8 cellular contexts compared by ENCODE assay signal in genomic region chr4:98261291-98262271, GRCh38. TPM values are rescaled to one million over a fixed set of nuclear protein-coding genes. Genes with fewer than 3 reads are reported as not detected.
A peak's percentile ranks its signal among the peaks of the same experiment; 100 is the strongest.
DNase-seq lines count a peak whose midpoint lies in the region; ATAC-seq and TF ChIP-seq lines count a peak whose summit lies in the region.

Gene RAP1GDS1 (plus strand): TSS chr4:98261384. CDS start chr4:98261566, 182 bp downstream.

- TF ChIP-seq CTCF in heart left ventricle (IDR thresholded peaks at IDR 0.05): no peak

- peak within 1 kb of the TSS; percentile 83 for H3K4me3 ChIP-seq in HUES6 (ENCODE audit: low read depth, low read length)
- H3K4me3 ChIP-seq in SJCRH30: peak within 1 kb of the TSS; percentile 84
- H3K4me3 ChIP-seq in heart left ventricle: peak within 1 kb of the TSS; percentile 68 to 99 (median 85)
- peak within 1 kb of the TSS; percentile 97 for H3K4me3 ChIP-seq in urinary bladder (ENCODE audit: low read depth, low read length)

- H3K36me3 ChIP-seq in HUES6 (ENCODE audit: control insufficient read depth, insufficient read depth, low read length) (no peaks in the 10 kb centered on the region), SJCRH30 (no peaks in the 10 kb centered on the region), heart left ventricle (no peaks in the 10 kb centered on the region), urinary bladder (ENCODE audit: insufficient read depth) (no peaks in the 10 kb centered on the region)

- peak; percentile 97 for DNase-seq in D341Med (ENCODE audit: low spot score)
- peak; percentile 66 to 74 for DNase-seq in SJCRH30
- DNase-seq in amniotic stem cell (lab: John Stamatoyannopoulos, UW): peak; percentile 32
- DNase-seq in heart left ventricle: peak; percentile 33 to 74 (median 43)
- peak; percentile 70 for DNase-seq in pons (ENCODE audit: low spot score)

- peak; percentile 17 for ATAC-seq in GM21423 (IDR thresholded peaks at IDR 0.05; ENCODE audit: unreplicated experiment)
- peak in 3 of 4 donors; percentile 12 to 30 (median 15) for ATAC-seq in heart left ventricle

- H3K4me1 ChIP-seq in HUES6 (ENCODE audit: control insufficient read depth, insufficient read depth, low read length) (peaks cover 14% of the 10 kb centered on the region), SJCRH30 (peaks cover 14% of the 10 kb centered on the region), heart left ventricle (peaks cover 0 to 32% (median 17%) of the 10 kb centered on the region in 12 donors), urinary bladder (ENCODE audit: insufficient read depth) (peaks cover 3% of the 10 kb centered on the region)

- peak within 1 kb of the TSS; percentile 98 for H3K9ac ChIP-seq in HUES6 (ENCODE audit: low read length)

- 0 to 1% (median 1%) methylated on average over 37 to 103 of the region's 103 CpGs for WGBS in heart left ventricle, 4 donors
- WGBS in urinary bladder: under 1% methylated on average over 92 of the region's 103 CpGs

- H3K9me3 ChIP-seq in HUES6 (ENCODE audit: control insufficient read depth, insufficient read depth, low read depth, low read length) (no peaks in the 10 kb centered on the region), SJCRH30 (replicated peaks) (no peaks in the 10 kb centered on the region), heart left ventricle (no peaks in the 10 kb centered on the region)

- no peak for TF ChIP-seq POLR2A in heart left ventricle (IDR thresholded peaks at IDR 0.05)

- no peaks in the 10 kb centered on the region for H3K27me3 ChIP-seq in HUES6 (ENCODE audit: control insufficient read depth, insufficient read depth, low read length)
- H3K27me3 ChIP-seq in SJCRH30: no peaks in the 10 kb centered on the region
- H3K27me3 ChIP-seq in heart left ventricle: no peaks in the 10 kb centered on the region

- intact Hi-C loops in heart left ventricle (cut with DNase I): loop anchor here in 7 of 10 donors (2.0 to 10.0 kb wide), 8 partner anchors 93 to 826 kb away; partner anchors contain the start of genes STPG2 (in 5 of the 7), ADH5 (in 2 of the 7) and METAP1 (in 2 of the 7)

- H3K27ac ChIP-seq in HUES6 (ENCODE audit: low read depth, low read length) (peak within 1 kb of the TSS; percentile 99), SJCRH30 (peak within 1 kb of the TSS; percentile 93), heart left ventricle (peak within 1 kb of the TSS; percentile 90 to 99 (median 96)), urinary bladder (ENCODE audit: low read depth) (peak within 1 kb of the TSS; percentile 94)

RNA-seq across cellular contexts. Expression of gene RAP1GDS1, which starts in this region (rescaled TPM):
- 59.3 and 73.0 TPM in 2 replicates for total RNA-seq in SJCRH30 (2014; rRNA removed; shearing (Covaris generic))
- 10 to 100 TPM in 8 of 9 donors, 1 to 10 TPM in 1; 9.2 to 25.3 (median 12.5) TPM for total RNA-seq in heart left ventricle
- 10 to 100 TPM in 1 of 2 donors, 1 to 10 TPM in 1; 4.2 to 26.6 TPM for polyA plus RNA-seq in heart left ventricle
- total RNA-seq in urinary bladder: 61.6 TPM
- 25.9 TPM for polyA plus RNA-seq in urinary bladder

Comparison
In these comparisons a context has a peak if more than half of its experiments do, and no peak if none do; other contexts are left out.
1. Peak in every context shown above with its lines: DNase-seq, ATAC-seq, H3K4me3 ChIP-seq and H3K27ac ChIP-seq.
2. DNase-seq: peak in every context shown above with its lines; median percentile 97 in D341Med; 70 in SJCRH30; 70 in pons; 43 in heart left ventricle; 32 in amniotic stem cell.